In genomic region chr1:40255231-40255630, GRCh38 we compare ENCODE assay signal across 33 cellular contexts. TPM values are rescaled to one million over a fixed set of nuclear protein-coding genes. Genes with fewer than 3 reads are reported as not detected.
"Had no signal": no experiment of that assay in that cellular context is flagged by ENCODE, and none has a peak within 500 bp of the region (broad histone marks: within the 10 kb centered on the region; RNA-seq: fewer than 3 reads in every experiment).

No MANE protein-coding gene starts in this region.

- H3K9me3 ChIP-seq: adrenal gland, breast epithelium, MG63 had no signal

- DNase-seq: activated CD4-positive, alpha-beta memory T cell treated with anti-CD3 and anti-CD28 coated beads for 36 hours; activated CD4-positive, alpha-beta T cell treated with anti-CD3 and anti-CD28 coated beads, Interleukin-2, amount 10 ng/mL, durations not matched to agents 7 days and 5 days; activated CD4-positive, CD25-positive, alpha-beta regulatory T cell; activated CD8-positive, alpha-beta memory T cell treated with anti-CD3 and anti-CD28 coated beads for 24 hours; activated effector memory CD4-positive, alpha-beta T cell treated with anti-CD3 and anti-CD28 coated beads, Interleukin-2, amount 50 U/mL, for 16 hours; activated naive CD4-positive, alpha-beta T cell treated with Interleukin-2 at 50 U/mL for 16 hours; activated naive CD8-positive, alpha-beta T cell treated with anti-CD3 and anti-CD28 coated beads for 36 hours; adrenal gland; anterior cingulate cortex; caudate nucleus; MG63; MV-4-11; NCI-H1092 treated with DMSO at 0.1 percent for 48 hours; NCI-H1417 treated with DMSO at 0.1 percent for 48 hours; NCI-H1694; NCI-H2029 treated with DMSO at 0.1 percent for 48 hours; NCI-H345; NCI-H510A; NCI-H526 treated with DMSO at 0.1 percent for 48 hours; NCI-H82; OCI-M1; RPMI8226; T-cell; T-helper 2 cell; T1000 had no signal

- H3K36me3 ChIP-seq: breast epithelium had no signal

- H3K4me3 ChIP-seq: adrenal gland, breast epithelium, MG63 had no signal

- H3K27ac ChIP-seq: adrenal gland, breast epithelium, KMS-11, SK-N-MC had no signal

- H3K4me2 ChIP-seq: KMS-11 had no signal

- H3K9me3 Mint-ChIP-seq: activated CD4-positive, alpha-beta memory T cell treated with anti-CD3 and anti-CD28 coated beads for 36 hours; activated CD4-positive, alpha-beta T cell treated with anti-CD3 and anti-CD28 coated beads, Interleukin-2, amount 10 ng/mL, durations not matched to agents 7 days and 5 days; activated naive CD8-positive, alpha-beta T cell treated with anti-CD3 and anti-CD28 coated beads for 36 hours; activated T-helper 1 cell treated with anti-CD3 and anti-CD28 coated beads, Interleukin-12 subunit alpha, Interleukin-12 subunit beta, Interleukin-2, Interleukin-4 antibody, amounts not matched to agents 30 ng/mL and 10 ng/mL and 1 ng/mL, durations not matched to agents 14 hours and 24 hours and 36 hours; T-cell had no signal

- H3K27ac Mint-ChIP-seq: activated CD4-positive, alpha-beta memory T cell treated with anti-CD3 and anti-CD28 coated beads for 36 hours; activated CD4-positive, alpha-beta T cell treated with anti-CD3 and anti-CD28 coated beads, Interleukin-2, amount 10 ng/mL, durations not matched to agents 7 days and 5 days; activated naive CD8-positive, alpha-beta T cell treated with anti-CD3 and anti-CD28 coated beads for 36 hours; activated T-helper 1 cell treated with anti-CD3 and anti-CD28 coated beads, Interleukin-12 subunit alpha, Interleukin-12 subunit beta, Interleukin-2, Interleukin-4 antibody, amounts not matched to agents 30 ng/mL and 10 ng/mL and 1 ng/mL, durations not matched to agents 14 hours and 24 hours and 36 hours had no signal

- H3K27me3 ChIP-seq: adrenal gland, breast epithelium, MG63 had no signal

- H3K9ac ChIP-seq: KMS-11 had no signal

- FAIRE-seq: TTC549 had no signal

- ATAC-seq: Panc1, Right ventricle myocardium inferior, T-cell had no signal

- H3K27me3 Mint-ChIP-seq: activated CD4-positive, alpha-beta memory T cell treated with anti-CD3 and anti-CD28 coated beads for 36 hours; activated CD4-positive, alpha-beta T cell treated with anti-CD3 and anti-CD28 coated beads, Interleukin-2, amount 10 ng/mL, durations not matched to agents 7 days and 5 days; activated naive CD8-positive, alpha-beta T cell treated with anti-CD3 and anti-CD28 coated beads for 36 hours; T-cell had no signal

RNA-seq across cellular contexts. Expression of gene TMCO2, which starts 7.5 kb away (rescaled TPM):
- total RNA-seq: activated CD4-positive, alpha-beta memory T cell treated with anti-CD3 and anti-CD28 coated beads for 36 hours; activated naive CD8-positive, alpha-beta T cell treated with anti-CD3 and anti-CD28 coated beads for 36 hours; activated T-helper 1 cell treated with anti-CD3 and anti-CD28 coated beads, Interleukin-12 subunit alpha, Interleukin-12 subunit beta, Interleukin-2, Interleukin-4 antibody, amounts not matched to agents 30 ng/mL and 10 ng/mL and 1 ng/mL, durations not matched to agents 14 hours and 24 hours and 36 hours; adrenal gland; breast epithelium; cerebellum; Right ventricle myocardium inferior; T-cell had no signal
- polyA plus RNA-seq: adrenal gland had no signal
